In the genomic region with DNA sequence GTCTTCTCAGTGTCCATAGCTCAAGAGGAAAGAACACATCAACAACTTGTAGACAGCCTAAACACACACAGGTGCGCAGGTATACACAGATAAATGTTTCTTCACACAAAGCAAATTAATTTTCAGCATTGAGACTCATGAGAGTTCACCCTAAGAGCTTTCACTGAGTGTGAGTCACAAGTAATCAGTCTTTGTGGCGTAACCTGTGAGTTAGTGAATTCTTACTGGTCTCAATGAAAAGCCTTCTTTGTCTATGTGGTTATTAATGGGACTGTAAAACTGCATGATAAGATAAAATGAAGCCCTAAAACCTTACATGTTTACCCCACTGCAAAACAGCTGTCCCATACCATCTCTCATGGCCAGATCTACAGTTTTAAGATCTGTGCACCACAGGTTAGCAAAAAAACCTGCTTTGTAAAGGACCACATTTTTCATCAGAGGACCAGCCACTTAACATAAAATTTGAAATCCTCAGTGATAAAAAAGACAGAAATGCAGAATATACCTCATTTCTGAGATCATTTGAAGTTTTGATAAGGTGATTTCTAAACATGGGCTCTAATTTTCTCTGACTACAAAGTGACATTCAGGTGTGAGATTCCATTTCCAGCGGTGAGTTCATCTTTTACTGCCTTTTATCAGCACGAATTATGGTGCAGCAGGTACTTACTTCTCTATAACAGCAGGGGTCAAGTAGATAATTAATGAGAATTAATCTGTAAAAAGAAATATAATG, we compare ENCODE assay signal across 14 cellular contexts.
A peak's percentile ranks its signal among the peaks of the same experiment; 100 is the strongest.
DNase-seq lines count a peak whose midpoint lies in the region; ATAC-seq and TF ChIP-seq lines count a peak whose summit lies in the region.
"Had no signal": no experiment of that assay in that cellular context is flagged by ENCODE, and none has a peak within 500 bp of the region (broad histone marks: within the 10 kb centered on the region; RNA-seq: fewer than 3 reads in every experiment).

No MANE protein-coding gene starts in this region.

- no peaks in the 10 kb centered on the region for H3K36me3 Mint-ChIP-seq in MCF 10A (ENCODE audit: insufficient read depth, unreplicated experiment)

- H3K4me3 ChIP-seq in right cardiac atrium (ENCODE audit: low read length) (no peak overlapping the region), tibial artery (no peak overlapping the region)
- H3K4me3 ChIP-seq: psoas muscle, SJCRH30 had no signal

- H3K4me1 ChIP-seq in right cardiac atrium (ENCODE audit: control insufficient read depth, insufficient read depth, low read length), result no peaks in the 10 kb centered on the region
- H3K4me1 ChIP-seq in tibial artery, result peaks cover 0 to 26% (median 19%) of the 10 kb centered on the region in 4 donors
- H3K4me1 ChIP-seq: psoas muscle, SJCRH30 had no signal

- peaks cover 7% of the 10 kb centered on the region for H3K9me3 Mint-ChIP-seq in MCF 10A (ENCODE audit: unreplicated experiment)
- H3K9me3 Mint-ChIP-seq: endodermal cell had no signal

- WGBS in right cardiac atrium, result 84% methylated on average over 4 of the region's 4 CpGs

- H3K27ac Mint-ChIP-seq in MCF 10A (ENCODE audit: low read depth, unreplicated experiment), result peak overlapping the region; percentile 74
- H3K27ac Mint-ChIP-seq: endodermal cell had no signal

- intact Hi-C loops in MCF 10A (cut with micrococcal nuclease), result no loop called here
- intact Hi-C loops in right cardiac atrium (cut with DNase I), result no loop called here
- intact Hi-C loops in tibial artery (cut with DNase I; ENCODE audit: low total_unique reads), result no loop called here

- no peak overlapping the region for H3K4me3 Mint-ChIP-seq in MCF 10A (ENCODE audit: unreplicated experiment)
- H3K4me3 Mint-ChIP-seq: CD8-positive, alpha-beta memory T cell; endodermal cell had no signal

- no peaks in the 10 kb centered on the region for H3K27me3 Mint-ChIP-seq in MCF 10A (ENCODE audit: insufficient read depth, unreplicated experiment)

- CTCF ChIA-PET in MCF 10A (lab: Yijun Ruan, JAX), result interaction anchor here (0.5 to 1.3 kb wide), 6 partner anchors 109 to 1015 kb away, joined by 3 to 4 read pairs (median 3); no protein-coding TSS in a partner anchor

- H3K27me3 ChIP-seq in right cardiac atrium (ENCODE audit: control insufficient read depth, insufficient read depth) (no peaks in the 10 kb centered on the region), tibial artery (no peaks in the 10 kb centered on the region)
- H3K27me3 ChIP-seq: SJCRH30 had no signal

- POLR2A ChIA-PET in MCF 10A (lab: Yijun Ruan, JAX), result interaction anchor here (0.6 to 3.7 kb wide), 40 partner anchors 8 to 632 kb away, joined by 3 to 57 read pairs (median 4); a partner anchor contains a TSS

- peak; percentile 72 to 77 for ATAC-seq in right cardiac atrium
- ATAC-seq in GM21423 (IDR thresholded peaks at IDR 0.05; ENCODE audit: unreplicated experiment), result no peak
- no peak for ATAC-seq in stimulated activated naive CD8-positive, alpha-beta T cell treated with anti-CD3 and anti-CD28 coated beads, Interleukin-15, Interleukin-2, amounts not matched to agents 100 U/mL and 50 U/mL, for 24 hours

- DNase-seq in LHCN-M2 (ENCODE audit: low read depth) (peak; percentile 7), MCF 10A (ENCODE audit: unreplicated experiment) (peak; percentile 62), right cardiac atrium (no peak), tibial artery (no peak), NOMO-1 treated with dmso at 0.1 percent for 144 hours (lab: John Stamatoyannopoulos, UW; ENCODE audit: unreplicated experiment) (no peak)
- no peak for DNase-seq in stimulated activated naive CD8-positive, alpha-beta T cell treated with anti-CD3 and anti-CD28 coated beads, Interleukin-15, Interleukin-2, amounts not matched to agents 100 U/mL and 50 U/mL, for 24 hours
- DNase-seq: activated CD8-positive, alpha-beta memory T cell treated with anti-CD3 and anti-CD28 coated beads, Interleukin-2, amount 50 U/mL, for 4 hours; amniotic stem cell; CD8-positive, alpha-beta memory T cell; endodermal cell; NCI-H1105; psoas muscle; SJCRH30 had no signal

- BruUV-seq in MCF 10A (replicated peaks; lab: Mats Ljungman, UMichigan), result no TSS peak

- TF ChIP-seq CTCF in MCF 10A (IDR thresholded peaks at IDR 0.05; ENCODE audit: unreplicated experiment), result no peak
- TF ChIP-seq CTCF in tibial artery (IDR thresholded peaks at IDR 0.05), result no peak

- H3K27ac ChIP-seq in right cardiac atrium (ENCODE audit: low read length), result peak overlapping the region; percentile 27
- H3K27ac ChIP-seq in tibial artery, result peak overlapping the region; percentile 38 to 59
- H3K27ac ChIP-seq: psoas muscle, SJCRH30 had no signal

- no peaks in the 10 kb centered on the region for H3K9me3 ChIP-seq in right cardiac atrium (ENCODE audit: control insufficient read depth, low read length)
- H3K9me3 ChIP-seq in tibial artery, result no peaks in the 10 kb centered on the region
- H3K9me3 ChIP-seq: psoas muscle, SJCRH30 had no signal

- peaks cover 42% of the 10 kb centered on the region for H3K4me1 Mint-ChIP-seq in MCF 10A (ENCODE audit: insufficient read depth, unreplicated experiment)
- H3K4me1 Mint-ChIP-seq: CD8-positive, alpha-beta memory T cell had no signal

- H3K36me3 ChIP-seq in tibial artery, result no peaks in the 10 kb centered on the region
- H3K36me3 ChIP-seq: SJCRH30 had no signal

Comparison
In these comparisons a context has a peak if more than half of its experiments do, and no peak if none do; other contexts are left out.
1. DNase-seq: peak in LHCN-M2 (single experiment) and MCF 10A (single experiment); none in right cardiac atrium (0 of 3), tibial artery (0 of 2), stimulated activated naive CD8-positive, alpha-beta T cell treated with anti-CD3 and anti-CD28 coated beads, Interleukin-15, Interleukin-2, amounts not matched to agents 100 U/mL and 50 U/mL, for 24 hours (single experiment) and NOMO-1 treated with dmso at 0.1 percent for 144 hours (single experiment).
2. ATAC-seq: peak in right cardiac atrium (2 of 2); none in GM21423 (single experiment) and stimulated activated naive CD8-positive, alpha-beta T cell treated with anti-CD3 and anti-CD28 coated beads, Interleukin-15, Interleukin-2, amounts not matched to agents 100 U/mL and 50 U/mL, for 24 hours (single experiment).